In genomic region chr2:60047347-60047746, GRCh38 we compare ENCODE assay signal across 28 cellular contexts.
"Had no signal": no experiment of that assay in that cellular context is flagged by ENCODE, and none has a peak within 500 bp of the region (broad histone marks: within the 10 kb centered on the region; RNA-seq: fewer than 3 reads in every experiment).

No MANE protein-coding gene starts in this region.

- H3K4me1 ChIP-seq: neural progenitor cell, parathyroid adenoma, psoas muscle, right lobe of liver, stomach, testis, thyroid gland, transverse colon, upper lobe of left lung, vagina had no signal

- H3K36me3 ChIP-seq: neural progenitor cell, neutrophil, right lobe of liver, stomach, thyroid gland, transverse colon, upper lobe of left lung, vagina had no signal

- H3K27me3 ChIP-seq: neural progenitor cell, neutrophil, right lobe of liver, stomach, testis, thyroid gland, transverse colon, upper lobe of left lung, vagina had no signal

- ATAC-seq: left lobe of liver; natural killer cell; psoas muscle; right lobe of liver; stimulated activated naive B cell treated with anti-CD40 and anti-IgM and Interleukin-4, amounts not matched to agents 10 μg/mL and 1 μg/mL and 100 μg/mL, for 72 hours; stimulated activated naive CD8-positive, alpha-beta T cell treated with anti-CD3 and anti-CD28 coated beads, Interleukin-15, Interleukin-2, amounts not matched to agents 100 U/mL and 50 U/mL, for 24 hours had no signal

- H3K27ac ChIP-seq: neural progenitor cell, neutrophil, parathyroid adenoma, psoas muscle, right lobe of liver, stomach, testis, thyroid gland, transverse colon, upper lobe of left lung, vagina had no signal

- H3K9me3 ChIP-seq: neutrophil, psoas muscle, right lobe of liver, stomach, testis, thyroid gland, transverse colon, upper lobe of left lung, vagina had no signal

- DNase-seq: hippocampal formation; kidney glomerular epithelial cell; left cardiac atrium; mesendoderm; naive B cell; natural killer cell; nephron progenitor cell; occipital lobe; psoas muscle; right lobe of liver; stimulated activated CD4-positive, alpha-beta T cell treated with anti-CD3 and anti-CD28 coated beads, Interleukin-12 subunit alpha, Interleukin-12 subunit beta, amount 100 ng/mL, for 4 hours; stimulated activated CD4-positive, alpha-beta T cell treated with anti-CD3 and anti-CD28 coated beads, Interleukin-15, amount 100 ng/mL, for 24 hours; stimulated activated CD4-positive, alpha-beta T cell treated with anti-CD3 and anti-CD28 coated beads, Interleukin-2, amount 100 ng/mL, for 24 hours; stimulated activated CD4-positive, alpha-beta T cell treated with anti-CD3 and anti-CD28 coated beads, Interleukin-4, amount 100 ng/mL, for 1 hour; stimulated activated naive B cell treated with anti-CD40 and anti-IgM and Interleukin-4, amounts not matched to agents 10 μg/mL and 1 μg/mL and 100 μg/mL, for 72 hours; stimulated activated naive CD8-positive, alpha-beta T cell treated with anti-CD3 and anti-CD28 coated beads, Interleukin-15, Interleukin-2, amounts not matched to agents 100 U/mL and 50 U/mL, for 24 hours; stomach; testis; thyroid gland; transverse colon; upper lobe of left lung had no signal

- H3K4me3 ChIP-seq: lung, neural progenitor cell, psoas muscle, right lobe of liver, skin epidermis, stomach, testis, thyroid gland, transverse colon, upper lobe of left lung, vagina had no signal
